ENCODE assay signal across 8 cellular contexts in the genomic region with DNA sequence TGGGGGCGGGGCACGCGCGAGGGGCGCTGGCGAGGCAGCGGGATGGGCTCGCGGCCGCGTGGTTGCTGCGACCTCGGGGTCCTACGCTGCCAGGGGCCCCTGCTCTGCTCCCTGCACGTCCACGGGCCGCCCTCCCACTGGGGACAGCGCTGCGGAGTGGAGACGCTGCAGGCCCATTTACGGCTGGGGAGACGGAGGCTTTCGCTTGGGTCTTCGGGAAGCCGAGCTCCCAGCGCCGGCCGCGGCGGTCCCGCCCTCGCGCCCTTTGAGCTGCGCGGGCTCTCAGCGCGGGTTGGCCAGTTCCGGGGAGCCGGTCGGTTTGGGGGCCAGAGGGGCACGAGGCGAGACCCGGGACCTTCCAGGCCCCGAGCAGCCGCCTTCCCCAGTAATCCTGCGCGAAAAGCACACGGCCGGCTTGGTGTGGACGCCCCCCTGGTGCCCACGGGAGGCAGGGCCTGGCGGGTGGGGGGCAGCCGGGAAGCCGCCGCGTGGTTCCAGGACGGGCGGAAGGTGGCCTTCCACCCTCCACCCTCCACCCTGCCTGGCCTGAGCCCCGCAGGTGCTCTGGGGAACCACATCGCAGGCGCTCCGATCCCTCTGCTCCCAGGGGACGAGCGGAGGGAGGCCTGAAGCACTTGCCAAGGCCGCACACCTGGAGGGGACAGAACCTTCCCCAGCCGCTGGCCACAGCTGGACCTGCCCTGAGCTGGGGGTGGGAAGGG. TPM values are rescaled to one million over a fixed set of nuclear protein-coding genes. Genes with fewer than 3 reads are reported as not detected.
A peak's percentile ranks its signal among the peaks of the same experiment; 100 is the strongest.
DNase-seq lines count a peak whose midpoint lies in the region; ATAC-seq, FAIRE-seq and TF ChIP-seq lines count a peak whose summit lies in the region.

No MANE protein-coding gene starts in this region.

- DNase-seq in CD14-positive monocyte (ENCODE audit: low spot score) (no peak), NOMO-1 treated with DMSO at 0.1 percent for 48 hours (lab: John Stamatoyannopoulos, UW; ENCODE audit: unreplicated experiment) (peak; percentile 56), bronchial epithelial cell (ENCODE audit: low read depth) (no peak), thyroid gland (peak; percentile 26 to 29), cerebellar nuclear complex (lab: John Stamatoyannopoulos, UW) (no peak)

- intact Hi-C loops in CD14-positive monocyte (cut with micrococcal nuclease) = loop anchor here (1.0 to 10.0 kb wide), 9 partner anchors 22 to 491 kb away; a partner anchor contains a TSS
- intact Hi-C loops in thyroid gland (cut with DNase I) = no loop called here

- H3K36me3 Mint-ChIP-seq in CD14-positive monocyte = peaks cover 3 to 11% of the 10 kb centered on the region in 2 donors

- H3K4me1 ChIP-seq in liver (ENCODE audit: control insufficient read depth in 4 of 4, insufficient read depth in 4 of 4, low read length in 3 of 4) = peaks cover 19 to 60% (median 55%) of the 10 kb centered on the region in 4 donors
- H3K4me1 ChIP-seq in thyroid gland = peaks cover 18 to 34% of the 10 kb centered on the region in 2 donors

- TF ChIP-seq RAD21 in liver (IDR thresholded peaks at IDR 0.05) = no peak

- TF ChIP-seq CTCF in CD14-positive monocyte (IDR thresholded peaks at IDR 0.05) (no peak), bronchial epithelial cell (IDR thresholded peaks at IDR 0.05; ENCODE audit: insufficient read depth, low read length, severe bottlenecking) (no peak), liver (IDR thresholded peaks at IDR 0.05; ENCODE audit: low read depth, low read length, missing input control) (no peak), thyroid gland (IDR thresholded peaks at IDR 0.05) (no peak)

- H3K4me3 Mint-ChIP-seq in CD14-positive monocyte = peak overlapping the region; percentile 39 to 76

- H3K4me1 Mint-ChIP-seq in CD14-positive monocyte = peaks cover 19% of the 10 kb centered on the region

- TF ChIP-seq POLR2A in thyroid gland (IDR thresholded peaks at IDR 0.05) = no peak

- H3K36me3 ChIP-seq in bronchial epithelial cell (ENCODE audit: control insufficient read depth, insufficient read depth, low read length) (peaks cover 5% of the 10 kb centered on the region), liver (ENCODE audit: control insufficient read depth in 4 of 4, insufficient read depth in 3 of 4, low read depth in 1 of 4, low read length in 3 of 4) (peaks cover 0 to 2% (median 0%) of the 10 kb centered on the region in 4 donors), thyroid gland (peaks cover 0 to 4% of the 10 kb centered on the region in 2 donors)

- ATAC-seq in GM18861 (IDR thresholded peaks at IDR 0.05; ENCODE audit: unreplicated experiment) = peak; percentile 16
- ATAC-seq in HG02970 (IDR thresholded peaks at IDR 0.05; ENCODE audit: low FRiP score, unreplicated experiment) = peak; percentile 16

- peaks cover 28 to 39% (median 28%) of the 10 kb centered on the region in 3 donors for H3K27me3 Mint-ChIP-seq in CD14-positive monocyte (ENCODE audit: low read depth in 3 of 3)

- H3K27ac ChIP-seq in liver (ENCODE audit: low read depth in 1 of 2, low read length in 2 of 2) = peak overlapping the region; percentile 77 to 95
- H3K27ac ChIP-seq in thyroid gland = peak overlapping the region; percentile 33 to 67 (median 57)

- H3K4me3 ChIP-seq in bronchial epithelial cell (ENCODE audit: low read depth, low read length) (peak overlapping the region; percentile 94), liver (ENCODE audit: low read depth in 1 of 3, low read length in 3 of 3) (peak overlapping the region; percentile 68 to 93 (median 90)), thyroid gland (replicated peaks in 1 of 3) (peak overlapping the region; percentile 16 to 85 (median 18))

- H3K9me3 Mint-ChIP-seq in CD14-positive monocyte = peaks cover 0 to 4% (median 0%) of the 10 kb centered on the region in 7 donors

- under 1% methylated on average over 66 of the region's 66 CpGs for WGBS in liver
- no CpG with 5 or more reads among the region's 66 CpGs for WGBS in thyroid gland, 2 donors

- no peaks in the 10 kb centered on the region for H3K27me3 ChIP-seq in bronchial epithelial cell (ENCODE audit: control insufficient read depth, insufficient read depth, low read length)
- H3K27me3 ChIP-seq in liver (ENCODE audit: control insufficient read depth in 4 of 4, insufficient read depth in 4 of 4, low read length in 3 of 4) = no peaks in the 10 kb centered on the region
- H3K27me3 ChIP-seq in thyroid gland = no peaks in the 10 kb centered on the region

- H3K27ac Mint-ChIP-seq in CD14-positive monocyte = peak overlapping the region in 1 of 7 donors; percentile 8

- no peak for FAIRE-seq in bronchial epithelial cell (lab: Jason Lieb, UNC)

- H3K9me3 ChIP-seq in liver (ENCODE audit: control insufficient read depth in 4 of 4, low read length in 3 of 4) (no peaks in the 10 kb centered on the region), thyroid gland (no peaks in the 10 kb centered on the region)

- H3K9ac ChIP-seq in liver (ENCODE audit: low read depth in 1 of 2, low read length in 2 of 2) = peak overlapping the region; percentile 7 to 82

TF ChIP-seq in liver, 16 proteins besides CTCF, POLR2A, EP300 and RAD21:
- TF ChIP-seq RXRA (IDR thresholded peaks at IDR 0.05) = no peak
- TF ChIP-seq FOXA2 (IDR thresholded peaks at IDR 0.05) = no peak
- peak; percentile 41 for TF ChIP-seq SP1 (IDR thresholded peaks at IDR 0.05)

RNA-seq across cellular contexts. Expression of a gene that starts 0.6 kb away (rescaled TPM):
- 10 to 100 TPM in 1 of 2 donors, 1 to 10 TPM in 1; 8.2 to 10.5 TPM for polyA plus RNA-seq in CD14-positive monocyte
- total RNA-seq in bronchial epithelial cell = 30.0 and 35.7 TPM in 2 replicates
- total RNA-seq in liver = 10 to 100 TPM; 10.7 to 16.4 TPM
- polyA plus RNA-seq in liver = 10 to 100 TPM in 1 of 2 donors, 1 to 10 TPM in 1; 6.2 to 12.9 TPM
- 10 to 100 TPM; 25.0 to 35.2 (median 33.5) TPM for total RNA-seq in thyroid gland

RNA-seq across cellular contexts. Expression of a gene that starts 21.3 kb away (rescaled TPM):
- 100 to 1,000 TPM; 193 to 235 TPM for polyA plus RNA-seq in CD14-positive monocyte
- 94.8 and 104 TPM in 2 replicates for total RNA-seq in bronchial epithelial cell
- total RNA-seq in liver = 10 to 100 TPM; 43.5 to 78.8 TPM
- 100 to 1,000 TPM; 101 to 142 TPM for polyA plus RNA-seq in liver
- total RNA-seq in thyroid gland = 100 to 1,000 TPM in 1 of 4 donors, 10 to 100 TPM in 3; 73.5 to 101 (median 83.7) TPM

RNA-seq across cellular contexts. Expression of a gene that starts 21.6 kb away (rescaled TPM):
- polyA plus RNA-seq in CD14-positive monocyte (1 to 10 TPM; 1.5 to 1.7 TPM), liver (1 to 10 TPM; 2.3 TPM)
- total RNA-seq in bronchial epithelial cell (5.5 and 10.6 TPM in 2 replicates), liver (1 to 10 TPM; 4.9 to 6.9 TPM), thyroid gland (10 to 100 TPM; 23.3 to 45.3 (median 33.8) TPM)

Comparison
In these comparisons a context has a peak if more than half of its experiments do, and no peak if none do; other contexts are left out.
1. DNase-seq: peak in NOMO-1 treated with DMSO at 0.1 percent for 48 hours (single experiment) and thyroid gland (2 of 2); none in CD14-positive monocyte (single experiment), bronchial epithelial cell (single experiment) and cerebellar nuclear complex (0 of 2).
2. H3K4me3 ChIP-seq: peak in every context shown above with its lines; median percentile 94 in bronchial epithelial cell; 90 in liver; 18 in thyroid gland.